ENCODE assay signal across 22 cellular contexts in the genomic region with DNA sequence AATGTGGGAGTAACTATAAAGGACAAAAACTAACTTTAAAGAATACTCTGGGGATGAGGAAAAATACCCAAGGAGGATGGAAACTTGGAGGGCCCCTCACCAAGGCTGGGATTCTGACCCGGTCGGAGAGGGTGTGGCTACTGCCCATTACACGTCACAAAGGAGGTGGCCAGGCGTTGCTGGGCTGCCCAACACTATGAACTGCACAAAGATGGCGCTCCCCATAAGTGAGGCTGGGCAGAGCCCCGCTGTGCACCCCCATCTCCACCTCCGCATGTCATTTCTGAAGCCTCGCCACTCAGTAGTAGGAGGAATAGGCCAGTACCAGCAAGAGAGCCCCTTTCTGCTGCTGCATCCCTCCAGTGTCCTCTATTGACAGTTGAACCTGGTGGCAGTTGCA.
DNase-seq lines count a peak whose midpoint lies in the region; ATAC-seq and TF ChIP-seq lines count a peak whose summit lies in the region.
"Had no signal": no experiment of that assay in that cellular context is flagged by ENCODE, and none has a peak within 500 bp of the region (broad histone marks: within the 10 kb centered on the region; RNA-seq: fewer than 3 reads in every experiment).

No MANE protein-coding gene starts in this region.

- H4K20me1 ChIP-seq in BLaER1 = no peaks in the 10 kb centered on the region
- no peaks in the 10 kb centered on the region for H4K20me1 ChIP-seq in OCI-LY7 (ENCODE audit: insufficient read depth, low read length)

- POLR2A ChIA-PET in OCI-LY7 (lab: Charles Lee) = interaction anchor here (0.8 to 1.7 kb wide), 6 partner anchors 10 to 37 kb away, joined by 3 to 5 read pairs (median 4); no protein-coding TSS in a partner anchor

- H3K9ac ChIP-seq in BLaER1 = no peak overlapping the region
- H3K9ac ChIP-seq: KMS-11 had no signal

- DNase-seq in OCI-LY7 (ENCODE audit: low spot score) (no peak), left lobe of liver (ENCODE audit: low spot score) (peak; percentile 18), upper lobe of right lung (peak; percentile 46)
- DNase-seq: BE2C, Calu3, DMS153, DND-41, NCI-H1048, NCI-H1417, NCI-H2081, NCI-H2227 treated with DMSO at 0.1 percent for 48 hours, NCI-H526 treated with DMSO at 0.1 percent for 48 hours, SHP77 had no signal

- peak overlapping the region; percentile 44; the same call in 1 of the 2 replicates for H2AFZ ChIP-seq in OCI-LY7 (ENCODE audit: low read length)

- H3K4me3 ChIP-seq in BLaER1 (no peak overlapping the region), OCI-LY7 (ENCODE audit: low read depth, low read length, poor library complexity, severe bottlenecking) (peak overlapping the region; percentile 29), upper lobe of right lung (no peak overlapping the region)
- H3K4me3 ChIP-seq: GM23338 had no signal

- no peaks in the 10 kb centered on the region for H3K27me3 ChIP-seq in BLaER1
- H3K27me3 ChIP-seq in upper lobe of right lung = no peaks in the 10 kb centered on the region
- H3K27me3 ChIP-seq: BE2C had no signal

- peaks cover 56% of the 10 kb centered on the region for H3K4me1 ChIP-seq in BLaER1
- peaks cover 66% of the 10 kb centered on the region for H3K4me1 ChIP-seq in OCI-LY7 (ENCODE audit: insufficient read depth, low read length, poor library complexity, severe bottlenecking)
- no peaks in the 10 kb centered on the region for H3K4me1 ChIP-seq in upper lobe of right lung

- H3K36me3 ChIP-seq in BLaER1 (no peaks in the 10 kb centered on the region), OCI-LY7 (ENCODE audit: insufficient read depth, low read length) (no peaks in the 10 kb centered on the region), upper lobe of right lung (no peaks in the 10 kb centered on the region)
- H3K36me3 ChIP-seq: BE2C had no signal

- TF ChIP-seq CTCF in OCI-LY7 (conservative IDR thresholded peaks at IDR 0.05; ENCODE audit: low read length) (no peak), upper lobe of right lung (IDR thresholded peaks at IDR 0.05) (no peak)

- H3K9me3 ChIP-seq in BLaER1 (no peaks in the 10 kb centered on the region), OCI-LY7 (ENCODE audit: low read length) (no peaks in the 10 kb centered on the region), upper lobe of right lung (no peaks in the 10 kb centered on the region)
- H3K9me3 ChIP-seq: BE2C had no signal

- ATAC-seq in left lobe of liver (no peak), upper lobe of right lung (no peak), HG03571 (IDR thresholded peaks at IDR 0.05; ENCODE audit: unreplicated experiment) (no peak), HG02870 (IDR thresholded peaks at IDR 0.05; ENCODE audit: unreplicated experiment) (no peak), GM18520 (IDR thresholded peaks at IDR 0.05; ENCODE audit: unreplicated experiment) (no peak)
- ATAC-seq: GM23338, Panc1 had no signal

- peak overlapping the region; percentile 77; the same call in 1 of the 2 replicates for H3K4me2 ChIP-seq in BLaER1
- peak overlapping the region; percentile 85 for H3K4me2 ChIP-seq in OCI-LY7 (ENCODE audit: low read length)
- H3K4me2 ChIP-seq: GM23338, KMS-11 had no signal

- no peaks in the 10 kb centered on the region for H3K79me2 ChIP-seq in OCI-LY7 (ENCODE audit: insufficient read depth, low read depth, low read length)

- H3K9me2 ChIP-seq in OCI-LY7 (ENCODE audit: insufficient read depth, low read length) = no peaks in the 10 kb centered on the region

- intact Hi-C loops in OCI-LY7 (cut with micrococcal nuclease; ENCODE audit: unreplicated experiment) = loop anchor here (1.0 kb wide), 3 partner anchors 26 to 91 kb away; no protein-coding TSS in a partner anchor
- intact Hi-C loops in upper lobe of right lung (cut with DNase I) = no loop called here

- CTCF ChIA-PET in OCI-LY7 (lab: Charles Lee; ENCODE audit: unreplicated experiment) = no interaction called here

- no TSS peak for BruUV-seq in OCI-LY7 (replicated peaks; lab: Mats Ljungman, UMichigan)

- no peak overlapping the region for H3K27ac ChIP-seq in BLaER1
- H3K27ac ChIP-seq in OCI-LY7 (ENCODE audit: low read depth, low read length, poor library complexity, severe bottlenecking) = peak overlapping the region; percentile 90
- H3K27ac ChIP-seq in upper lobe of right lung = no peak overlapping the region
- H3K27ac ChIP-seq: HL-60, KMS-11, RWPE1 had no signal
